ENCODE assay signal across 10 cellular contexts in genomic region chr7:120052884-120053382, GRCh38.
DNase-seq lines count a peak whose midpoint lies in the region; ATAC-seq and TF ChIP-seq lines count a peak whose summit lies in the region.
"Had no signal": no experiment of that assay in that cellular context is flagged by ENCODE, and none has a peak within 500 bp of the region (broad histone marks: within the 10 kb centered on the region; RNA-seq: fewer than 3 reads in every experiment).

No MANE protein-coding gene starts in this region.

- H3K27ac ChIP-seq in psoas muscle: peak overlapping the region; percentile 30
- H3K27ac ChIP-seq: SJSA1 had no signal

- DNase-seq in EL (peak; percentile 2), RPMI7951 (ENCODE audit: low read depth) (peak; percentile 96), fibroblast of villous mesenchyme (ENCODE audit: low read depth) (peak; percentile 100), psoas muscle (peak; percentile 60 to 76), MG63 (no peak), HUDEP-2 (lab: John Stamatoyannopoulos, UW; ENCODE audit: unreplicated experiment in 76 of 76) (no peak)
- DNase-seq: DMS153 had no signal

- H3K4me3 ChIP-seq in fibroblast of villous mesenchyme (ENCODE audit: low read depth, low read length) (no peak overlapping the region), psoas muscle (no peak overlapping the region), MG63 (no peak overlapping the region)
- H3K4me3 ChIP-seq: SJSA1 had no signal

- H3K9me3 ChIP-seq in psoas muscle: no peaks in the 10 kb centered on the region
- no peaks in the 10 kb centered on the region for H3K9me3 ChIP-seq in MG63

- ATAC-seq in psoas muscle (peak; percentile 58 to 88 (median 86)), HG02759 (IDR thresholded peaks at IDR 0.05; ENCODE audit: unreplicated experiment) (no peak), GM21528 (IDR thresholded peaks at IDR 0.05; ENCODE audit: low FRiP score, unreplicated experiment) (no peak)

- no peak for TF ChIP-seq CTCF in fibroblast of villous mesenchyme (IDR thresholded peaks at IDR 0.05; ENCODE audit: insufficient read depth, low read depth, low read length)
- TF ChIP-seq CTCF in psoas muscle (IDR thresholded peaks at IDR 0.05): no peak

- intact Hi-C loops in psoas muscle (cut with DNase I): no loop called here

- H3K27me3 ChIP-seq in psoas muscle (ENCODE audit: insufficient read depth in 3 of 3, low read length in 2 of 3) (no peaks in the 10 kb centered on the region), MG63 (no peaks in the 10 kb centered on the region)
- H3K27me3 ChIP-seq: SJSA1 had no signal

- H3K4me1 ChIP-seq in psoas muscle: no peaks in the 10 kb centered on the region
- H3K4me1 ChIP-seq: SJSA1 had no signal

- 29 to 43% (median 40%) methylated on average over 9 of the region's 9 CpGs for WGBS in psoas muscle, 3 donors

- no peaks in the 10 kb centered on the region for H3K36me3 ChIP-seq in psoas muscle (ENCODE audit: insufficient read depth in 1 of 2, low read depth in 1 of 2)
- no peaks in the 10 kb centered on the region for H3K36me3 ChIP-seq in MG63
- H3K36me3 ChIP-seq: SJSA1 had no signal

Comparison
In these comparisons a context has a peak if more than half of its experiments do, and no peak if none do; other contexts are left out.
1. DNase-seq: peak in EL (single experiment), RPMI7951 (single experiment), fibroblast of villous mesenchyme (single experiment) and psoas muscle (2 of 2); none in MG63 (single experiment) and HUDEP-2 (0 of 76).
2. ATAC-seq: peak in psoas muscle (4 of 4); none in HG02759 (single experiment) and GM21528 (single experiment).